In the genomic region with DNA sequence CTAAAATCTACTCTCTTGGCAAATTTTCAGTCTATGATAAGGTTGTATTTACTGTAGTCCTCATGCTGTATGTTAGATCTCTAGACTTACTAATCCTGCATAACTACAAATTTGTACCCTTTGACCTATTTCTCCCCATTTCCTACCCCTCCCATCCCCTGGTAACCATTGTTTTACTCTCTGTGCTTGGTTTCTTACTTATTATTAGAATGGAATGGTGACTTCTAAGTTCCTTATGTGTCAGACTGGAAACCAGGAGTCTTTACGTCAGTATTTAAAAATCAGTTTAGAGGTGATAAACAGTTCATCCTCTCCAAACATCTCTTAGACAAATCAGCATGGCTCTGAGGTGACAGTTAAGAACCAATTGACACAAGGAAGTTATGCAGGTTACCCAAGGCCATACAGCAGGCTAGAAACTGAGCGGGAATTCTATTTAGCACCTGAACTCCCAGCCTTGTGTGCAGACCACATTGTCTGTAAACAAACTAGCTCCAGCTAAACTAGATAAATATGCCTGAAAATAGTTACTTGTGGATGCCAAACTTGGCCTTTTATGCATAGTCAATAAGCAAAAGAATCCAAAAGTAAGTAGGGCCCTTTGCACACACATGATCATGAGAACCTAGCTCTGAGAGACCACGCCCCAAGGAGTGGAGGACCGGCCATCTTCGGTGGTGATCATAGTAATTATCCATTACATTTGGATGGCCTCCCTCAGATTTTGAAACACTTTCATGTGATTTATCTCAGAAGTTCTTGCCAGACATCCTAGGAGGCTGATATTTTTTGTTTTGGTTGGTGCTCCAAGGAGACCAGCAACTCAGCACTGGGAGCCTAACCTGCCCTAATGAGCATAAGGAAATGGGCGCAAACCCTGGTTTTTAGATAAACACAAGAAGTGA, we compare ENCODE assay signal across 19 cellular contexts.
DNase-seq lines count a peak whose midpoint lies in the region; ATAC-seq and TF ChIP-seq lines count a peak whose summit lies in the region.
"Had no signal": no experiment of that assay in that cellular context is flagged by ENCODE, and none has a peak within 500 bp of the region (broad histone marks: within the 10 kb centered on the region; RNA-seq: fewer than 3 reads in every experiment).

No MANE protein-coding gene starts in this region.

- peaks cover 30% of the 10 kb centered on the region for H3K4me1 Mint-ChIP-seq in nephron
- H3K4me1 Mint-ChIP-seq: CD4-positive, alpha-beta memory T cell had no signal

- H3K4me2 ChIP-seq in PC-9, result no peak overlapping the region
- H3K4me2 ChIP-seq: A549, BLaER1 had no signal

- H3K27me3 Mint-ChIP-seq in nephron (ENCODE audit: low read depth), result no peaks in the 10 kb centered on the region

- H3K27ac Mint-ChIP-seq in nephron, result peak overlapping the region in 2 of 3 experiments; percentile 7 to 18
- H3K27ac Mint-ChIP-seq: CD4-positive, alpha-beta memory T cell had no signal

- WGBS in right cardiac atrium, result 72% methylated on average over 6 of the region's 6 CpGs
- 67% methylated on average over 6 of the region's 6 CpGs for WGBS in suprapubic skin

- ATAC-seq in right cardiac atrium (peak; percentile 68 to 82), HG02970 (IDR thresholded peaks at IDR 0.05; ENCODE audit: low FRiP score, unreplicated experiment) (no peak), GM18909 (IDR thresholded peaks at IDR 0.05; ENCODE audit: poor library complexity, unreplicated experiment) (no peak)
- ATAC-seq: A549 had no signal

- H3K36me3 ChIP-seq in right atrium auricular region (no peaks in the 10 kb centered on the region), suprapubic skin (no peaks in the 10 kb centered on the region), PC-9 (ENCODE audit: low read depth) (no peaks in the 10 kb centered on the region)
- H3K36me3 ChIP-seq: BLaER1, HAP-1 had no signal

- H3K4me1 ChIP-seq in right cardiac atrium (ENCODE audit: control insufficient read depth, insufficient read depth, low read length) (no peaks in the 10 kb centered on the region), right atrium auricular region (no peaks in the 10 kb centered on the region), suprapubic skin (peaks cover 38% of the 10 kb centered on the region), PC-9 (replicated peaks; ENCODE audit: insufficient read depth) (no peaks in the 10 kb centered on the region)
- H3K4me1 ChIP-seq: A549, BLaER1 had no signal

- DNase-seq in right cardiac atrium (no peak), right atrium auricular region (ENCODE audit: low spot score) (no peak), suprapubic skin (ENCODE audit: low spot score in 2 of 2) (no peak), PC-9 (no peak), NCI-H1417 (lab: John Stamatoyannopoulos, UW) (no peak)
- DNase-seq: Calu3; CD4-positive, alpha-beta memory T cell; DMS79 treated with DMSO at 0.1 percent for 48 hours; GF-D8; GM23248; IMR-90 had no signal

- CTCF ChIA-PET in PC-9 (lab: Charles Lee), result no interaction called here

- H3K27ac ChIP-seq in right cardiac atrium (ENCODE audit: low read length) (no peak overlapping the region), right atrium auricular region (no peak overlapping the region), suprapubic skin (peak overlapping the region; percentile 7), PC-9 (no peak overlapping the region)
- H3K27ac ChIP-seq: 22Rv1, A549, BLaER1, GM23248 had no signal

- no peaks in the 10 kb centered on the region for H4K20me1 ChIP-seq in PC-9 (ENCODE audit: insufficient read depth)
- H4K20me1 ChIP-seq: BLaER1 had no signal

- H3K4me3 ChIP-seq in right cardiac atrium (ENCODE audit: low read length) (no peak overlapping the region), right atrium auricular region (no peak overlapping the region), suprapubic skin (no peak overlapping the region), PC-9 (no peak overlapping the region)
- H3K4me3 ChIP-seq: A549, BLaER1, GM23248, HAP-1 had no signal

- no peaks in the 10 kb centered on the region for H3K36me3 Mint-ChIP-seq in nephron (ENCODE audit: low read depth)
- H3K36me3 Mint-ChIP-seq: CD14-positive monocyte; CD4-positive, alpha-beta memory T cell had no signal

- TF ChIP-seq POLR2A in suprapubic skin (IDR thresholded peaks at IDR 0.05), result no peak

- BruUV-seq in PC-9 (replicated peaks; lab: Mats Ljungman, UMichigan), result no TSS peak

- H3K27me3 ChIP-seq in right cardiac atrium (ENCODE audit: control insufficient read depth, insufficient read depth) (no peaks in the 10 kb centered on the region), right atrium auricular region (no peaks in the 10 kb centered on the region), suprapubic skin (no peaks in the 10 kb centered on the region), PC-9 (ENCODE audit: insufficient read depth, low read depth) (no peaks in the 10 kb centered on the region)
- H3K27me3 ChIP-seq: BLaER1 had no signal

- no peak overlapping the region for H3K4me3 Mint-ChIP-seq in nephron
- H3K4me3 Mint-ChIP-seq: CD14-positive monocyte; CD4-positive, alpha-beta memory T cell had no signal

- no peaks in the 10 kb centered on the region for H3K9me2 ChIP-seq in PC-9 (ENCODE audit: insufficient read depth)

- POLR2A ChIA-PET in PC-9 (lab: Charles Lee; ENCODE audit: unreplicated experiment), result interaction anchor here (0.6 kb wide), 3 partner anchors 9 to 759 kb away, joined by 3 to 4 read pairs (median 3); no protein-coding TSS in a partner anchor

- no peak for TF ChIP-seq EP300 in suprapubic skin (IDR thresholded peaks at IDR 0.05)

- H3K9me3 Mint-ChIP-seq in nephron, result peaks cover 9% of the 10 kb centered on the region

- H3K9me3 ChIP-seq in right cardiac atrium (ENCODE audit: control insufficient read depth, low read length), result no peaks in the 10 kb centered on the region
- H3K9me3 ChIP-seq in right atrium auricular region, result no peaks in the 10 kb centered on the region
- no peaks in the 10 kb centered on the region for H3K9me3 ChIP-seq in suprapubic skin
- H3K9me3 ChIP-seq in PC-9 (ENCODE audit: insufficient read depth, low read depth), result no peaks in the 10 kb centered on the region
- H3K9me3 ChIP-seq: BLaER1, HAP-1 had no signal

- intact Hi-C loops in right cardiac atrium (cut with DNase I) (loop anchor here in 1 of 4 donors (5.0 kb wide), 2 partner anchors 73 to 148 kb away; a partner anchor contains a TSS), PC-9 (cut with micrococcal nuclease; ENCODE audit: unreplicated experiment) (loop anchor here (10.0 kb wide), 2 partner anchors 84 to 486 kb away; no protein-coding TSS in a partner anchor)

- TF ChIP-seq CTCF in right atrium auricular region (IDR thresholded peaks at IDR 0.05), result no peak
- no peak for TF ChIP-seq CTCF in nephron (IDR thresholded peaks at IDR 0.05; ENCODE audit: unreplicated experiment in 3 of 3)
- no peak for TF ChIP-seq CTCF in suprapubic skin (IDR thresholded peaks at IDR 0.05)
- no peak for TF ChIP-seq CTCF in PC-9 (conservative IDR thresholded peaks at IDR 0.05)

- no peak overlapping the region for H2AFZ ChIP-seq in PC-9
- H2AFZ ChIP-seq: GM23248 had no signal

- no peaks in the 10 kb centered on the region for H3K79me2 ChIP-seq in PC-9 (ENCODE audit: low read depth)

- no peaks in the 10 kb centered on the region for H3F3A ChIP-seq in PC-9 (ENCODE audit: insufficient read depth, low read depth)

Comparison
In these comparisons a context has a peak if more than half of its experiments do, and no peak if none do; other contexts are left out.
1. ATAC-seq: peak in right cardiac atrium (2 of 2); none in HG02970 (single experiment) and GM18909 (single experiment).